ENCODE assay signal across 8 cellular contexts in the genomic region with DNA sequence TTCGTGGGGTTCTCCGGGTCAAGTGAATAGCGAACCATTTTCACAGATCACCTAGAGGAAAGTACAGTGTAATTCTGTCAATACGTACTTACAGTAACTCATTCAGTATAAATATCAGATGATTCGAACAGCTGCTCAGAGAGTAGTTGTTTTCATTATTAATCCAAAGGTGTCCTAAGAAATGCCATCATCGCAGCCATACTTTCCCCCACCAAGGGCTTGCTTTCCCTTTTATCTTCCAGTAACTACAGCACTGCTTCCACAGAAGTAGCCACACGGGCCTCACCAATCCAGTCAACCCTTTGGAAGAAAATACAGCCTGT.
DNase-seq lines count a peak whose midpoint lies in the region; ATAC-seq and TF ChIP-seq lines count a peak whose summit lies in the region.

No MANE protein-coding gene starts in this region.

- peak overlapping the region; percentile 99 for H3K27ac Mint-ChIP-seq in nephron progenitor cell

- H3K27me3 ChIP-seq in BLaER1 (no peaks in the 10 kb centered on the region), Loucy (ENCODE audit: insufficient read depth, low read length, poor library complexity, severe bottlenecking) (peaks cover 8% of the 10 kb centered on the region), duodenal mucosa (ENCODE audit: control insufficient read depth in 1 of 2, insufficient read depth in 2 of 2, low read length in 2 of 2) (no peaks in the 10 kb centered on the region)

- H3K4me3 ChIP-seq in BLaER1 (peak overlapping the region; percentile 96), Loucy (ENCODE audit: low read length, poor library complexity, severe bottlenecking) (peak overlapping the region; percentile 94), duodenal mucosa (ENCODE audit: low read depth in 1 of 2, low read length in 2 of 2) (peak overlapping the region; percentile 95 to 100)

- H3K4me1 ChIP-seq in BLaER1 (peaks cover 48% of the 10 kb centered on the region), Loucy (ENCODE audit: insufficient read depth, low read length, poor library complexity, severe bottlenecking) (peaks cover 31% of the 10 kb centered on the region), duodenal mucosa (ENCODE audit: control insufficient read depth in 1 of 2, insufficient read depth in 2 of 2, low read length in 2 of 2) (peaks cover 35 to 40% of the 10 kb centered on the region in 2 donors)

- peaks cover 42% of the 10 kb centered on the region for H3K79me2 ChIP-seq in Loucy (ENCODE audit: insufficient read depth, low read length)

- H3K9ac ChIP-seq in BLaER1 = peak overlapping the region; percentile 100
- peak overlapping the region; percentile 98 for H3K9ac ChIP-seq in Loucy (ENCODE audit: low read depth, low read length, poor library complexity, severe bottlenecking)
- H3K9ac ChIP-seq in duodenal mucosa (ENCODE audit: low read depth in 1 of 2, low read length in 2 of 2) = peak overlapping the region; percentile 85 to 100

- H3K36me3 Mint-ChIP-seq in nephron progenitor cell (ENCODE audit: low read depth) = peaks cover 39% of the 10 kb centered on the region

- H3K27me3 Mint-ChIP-seq in nephron progenitor cell (ENCODE audit: low read depth, poor library complexity) = no peaks in the 10 kb centered on the region

- H3K4me1 Mint-ChIP-seq in nephron progenitor cell = peaks cover 93% of the 10 kb centered on the region

- no peak for TF ChIP-seq CTCF in Loucy (conservative IDR thresholded peaks at IDR 0.05; ENCODE audit: low read length)
- no peak for TF ChIP-seq CTCF in nephron progenitor cell (IDR thresholded peaks at IDR 0.05)

- peak overlapping the region; percentile 97 for H3K4me3 Mint-ChIP-seq in nephron progenitor cell

- H2AFZ ChIP-seq in Loucy (ENCODE audit: low read length) = no peak overlapping the region

- H3F3A ChIP-seq in Loucy (ENCODE audit: low read depth) = peaks cover 27% of the 10 kb centered on the region

- H3K9me3 ChIP-seq in BLaER1 (no peaks in the 10 kb centered on the region), Loucy (ENCODE audit: insufficient read depth, low read depth, low read length) (no peaks in the 10 kb centered on the region), duodenal mucosa (ENCODE audit: control insufficient read depth in 1 of 2, low read length in 2 of 2) (no peaks in the 10 kb centered on the region)

- no peaks in the 10 kb centered on the region for H3K9me3 Mint-ChIP-seq in nephron progenitor cell

- H3K4me2 ChIP-seq in BLaER1 (peak overlapping the region; percentile 91), Loucy (ENCODE audit: low read depth, low read length, poor library complexity, severe bottlenecking) (peak overlapping the region; percentile 97)

- H4K20me1 ChIP-seq in BLaER1 = peaks cover 49% of the 10 kb centered on the region
- H4K20me1 ChIP-seq in Loucy (ENCODE audit: insufficient read depth, low read length, poor library complexity, severe bottlenecking) = peaks cover 45% of the 10 kb centered on the region

- no peaks in the 10 kb centered on the region for H3K9me2 ChIP-seq in Loucy (replicated peaks; ENCODE audit: low read depth, low read length)

- H3K36me3 ChIP-seq in BLaER1 (peaks cover 42% of the 10 kb centered on the region), Loucy (ENCODE audit: insufficient read depth, low read length) (peaks cover 31% of the 10 kb centered on the region), duodenal mucosa (ENCODE audit: control insufficient read depth in 1 of 2, insufficient read depth in 2 of 2, low read length in 2 of 2) (peaks cover 30 to 34% of the 10 kb centered on the region in 2 donors)

- no peak for ATAC-seq in HG03571 (IDR thresholded peaks at IDR 0.05; ENCODE audit: unreplicated experiment)

- no peak for DNase-seq in nephron progenitor cell
- no peak for DNase-seq in cortex of kidney (lab: John Stamatoyannopoulos, UW)
- no peak for DNase-seq in NAMALWA (ENCODE audit: low spot score)
- DNase-seq in dedifferentiated amniotic fluid mesenchymal stem cell (ENCODE audit: extremely low spot score) = no peak

- H3K27ac ChIP-seq in BLaER1 = peak overlapping the region; percentile 99
- H3K27ac ChIP-seq in duodenal mucosa (ENCODE audit: low read depth, low read length) = peak overlapping the region; percentile 88
